Comparison of ENCODE assay signal across 8 cellular contexts in the genomic region with DNA sequence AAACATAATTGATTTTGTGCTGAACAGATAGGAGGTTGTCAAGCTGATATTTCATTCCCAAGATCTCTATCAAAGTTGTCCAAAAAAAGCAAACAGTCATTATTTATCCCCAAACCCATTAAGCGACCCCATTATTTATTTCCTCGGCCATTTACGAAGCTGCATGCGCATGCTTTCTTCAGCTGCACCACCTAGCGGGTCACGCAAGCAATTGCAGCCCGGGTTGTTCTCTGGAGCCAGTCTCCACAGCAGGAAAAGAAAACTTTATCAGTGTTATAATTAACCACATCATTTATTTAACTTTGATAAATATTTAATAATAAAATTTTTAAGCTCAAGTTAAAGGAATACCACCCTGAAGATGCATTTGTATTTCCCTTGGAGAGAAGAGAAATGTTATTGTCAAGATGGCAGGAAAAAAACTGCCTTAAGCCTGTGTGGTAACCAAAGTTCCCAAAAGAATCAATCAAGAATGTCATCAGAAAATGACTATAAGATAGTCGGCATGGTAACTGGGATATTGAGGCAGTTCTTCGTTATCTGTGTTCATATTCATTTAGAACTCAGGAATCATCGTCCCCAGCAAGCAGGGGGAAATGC.
DNase-seq lines count a peak whose midpoint lies in the region; ATAC-seq and TF ChIP-seq lines count a peak whose summit lies in the region.

No MANE protein-coding gene starts in this region.

- H3K79me2 ChIP-seq in OCI-LY3 (ENCODE audit: low read length): no peaks in the 10 kb centered on the region

- H3K27me3 Mint-ChIP-seq in CD4-positive, alpha-beta memory T cell: peaks cover 0 to 3% of the 10 kb centered on the region in 2 donors

- intact Hi-C loops in CD4-positive, alpha-beta memory T cell (cut with micrococcal nuclease): no loop called here

- TF ChIP-seq CTCF in OCI-LY3 (IDR thresholded peaks at IDR 0.05; ENCODE audit: low read depth, low read length): peak; percentile 98

- POLR2A ChIA-PET in CD4-positive, alpha-beta memory T cell (lab: Charles Lee; ENCODE audit: partially characterized antibody): no interaction called here

- no peak overlapping the region for H3K4me3 ChIP-seq in CD4-positive, alpha-beta memory T cell (ENCODE audit: low read length in 2 of 2)
- peak overlapping the region; percentile 61 for H3K4me3 ChIP-seq in OCI-LY3 (ENCODE audit: low read length)

- H3K9me3 Mint-ChIP-seq in CD4-positive, alpha-beta memory T cell: no peaks in the 10 kb centered on the region

- peak overlapping the region; percentile 63 for H2AFZ ChIP-seq in OCI-LY3 (ENCODE audit: low read depth, low read length)

- no peaks in the 10 kb centered on the region for H3K4me1 ChIP-seq in CD4-positive, alpha-beta memory T cell (ENCODE audit: insufficient read depth, low read length)
- 0 out of 2 replicates have a peak, but pooled peaks cover 5% of the 10 kb centered on the region for H3K4me1 ChIP-seq in OCI-LY3 (ENCODE audit: low read length)

- ATAC-seq in GM19035 (IDR thresholded peaks at IDR 0.05; ENCODE audit: unreplicated experiment) (peak; percentile 85), HG03159 (IDR thresholded peaks at IDR 0.05; ENCODE audit: unreplicated experiment) (peak; percentile 86)

- CTCF ChIA-PET in CD4-positive, alpha-beta memory T cell (lab: Charles Lee; ENCODE audit: partially characterized antibody): interaction anchor here (0.8 to 2.3 kb wide), 12 partner anchors 8 to 79 kb away, joined by 3 to 13 read pairs (median 4); no protein-coding TSS in a partner anchor

- H3K36me3 ChIP-seq in CD4-positive, alpha-beta memory T cell (ENCODE audit: insufficient read depth, low read length): no peaks in the 10 kb centered on the region
- H3K36me3 ChIP-seq in OCI-LY3 (replicated peaks; ENCODE audit: low read depth, low read length): no peaks in the 10 kb centered on the region

- peaks cover 3 to 10% (median 4%) of the 10 kb centered on the region in 4 donors for H3K4me1 Mint-ChIP-seq in CD4-positive, alpha-beta memory T cell

- H3K36me3 Mint-ChIP-seq in CD4-positive, alpha-beta memory T cell: no peaks in the 10 kb centered on the region

- DNase-seq in CD4-positive, alpha-beta memory T cell: peak in 2 of 5 donors; percentile 6 to 14
- peak; percentile 29 for DNase-seq in activated naive CD4-positive, alpha-beta T cell treated with Interleukin-2 at 50 U/mL for 16 hours
- peak; percentile 52 for DNase-seq in glomerular endothelial cell (ENCODE audit: extremely low read depth, low read depth, low spot score)
- DNase-seq in retina: peak; percentile 56
- no peak for DNase-seq in NCI-H526 treated with DMSO at 0.1 percent for 48 hours (lab: John Stamatoyannopoulos, UW)

- H3K27ac Mint-ChIP-seq in CD4-positive, alpha-beta memory T cell: no peak overlapping the region

- no peaks in the 10 kb centered on the region for H4K20me1 ChIP-seq in OCI-LY3 (ENCODE audit: insufficient read depth, low read length)

- peak overlapping the region; percentile 34 to 77 (median 62) for H3K4me3 Mint-ChIP-seq in CD4-positive, alpha-beta memory T cell

- H3K27ac ChIP-seq in CD4-positive, alpha-beta memory T cell (ENCODE audit: low read depth, low read length): no peak overlapping the region
- no peak overlapping the region for H3K27ac ChIP-seq in OCI-LY3 (ENCODE audit: low read length)

- no peaks in the 10 kb centered on the region for H3K27me3 ChIP-seq in CD4-positive, alpha-beta memory T cell (ENCODE audit: insufficient read depth, low read length)
- H3K27me3 ChIP-seq in OCI-LY3 (ENCODE audit: low read depth, low read length): peaks cover 23% of the 10 kb centered on the region

- H3K9me3 ChIP-seq in CD4-positive, alpha-beta memory T cell (ENCODE audit: control insufficient read depth in 1 of 2, low read length in 2 of 2): no peaks in the 10 kb centered on the region
- no peaks in the 10 kb centered on the region for H3K9me3 ChIP-seq in OCI-LY3 (ENCODE audit: insufficient read depth, low read length)

- peak overlapping the region; percentile 70 for H3K4me2 ChIP-seq in OCI-LY3 (ENCODE audit: low read length)

- H3K9ac ChIP-seq in OCI-LY3 (ENCODE audit: low read length): no peak overlapping the region
